Comparison of ENCODE assay signal across 20 cellular contexts in the genomic region with DNA sequence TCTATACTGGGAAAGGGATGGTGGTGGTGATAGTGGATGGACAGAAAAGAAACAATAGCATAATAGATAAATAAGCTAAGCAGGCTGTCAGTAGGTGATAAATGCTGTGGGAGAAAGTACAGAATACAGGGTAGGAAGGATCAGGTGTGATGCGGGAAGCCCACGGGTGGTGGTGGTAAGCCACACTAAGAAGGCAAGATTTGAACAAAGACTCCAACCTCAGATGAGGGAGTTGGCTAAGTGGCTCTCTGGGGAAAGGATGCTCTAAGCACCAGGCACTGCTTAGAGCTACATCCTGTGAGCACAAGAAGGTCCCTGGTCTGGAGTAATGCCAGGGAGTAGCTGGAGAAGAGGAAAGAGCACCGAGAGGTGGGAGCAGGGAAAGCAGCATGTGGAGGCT.
DNase-seq lines count a peak whose midpoint lies in the region; ATAC-seq lines count a peak whose summit lies in the region.
"Had no signal": no experiment of that assay in that cellular context is flagged by ENCODE, and none has a peak within 500 bp of the region (broad histone marks: within the 10 kb centered on the region; RNA-seq: fewer than 3 reads in every experiment).

No MANE protein-coding gene starts in this region.

- H3K27ac ChIP-seq in naive thymus-derived CD4-positive, alpha-beta T cell (ENCODE audit: low read depth, low read length): no peak overlapping the region
- H3K27ac ChIP-seq: colonic mucosa, neutrophil had no signal

- no peaks in the 10 kb centered on the region for H3K9me3 ChIP-seq in naive thymus-derived CD4-positive, alpha-beta T cell (ENCODE audit: control insufficient read depth in 2 of 3, low read length in 3 of 3)
- H3K9me3 ChIP-seq: colonic mucosa, neutrophil had no signal

- peaks cover 39% of the 10 kb centered on the region for H3K4me1 Mint-ChIP-seq in activated CD4-positive, alpha-beta T cell treated with anti-CD3 and anti-CD28 coated beads, Interleukin-2, amount 10 ng/mL, durations not matched to agents 24 days and 14 days
- peaks cover 43% of the 10 kb centered on the region for H3K4me1 Mint-ChIP-seq in activated CD4-positive, alpha-beta memory T cell treated with anti-CD3 and anti-CD28 coated beads for 36 hours (ENCODE audit: low read depth)
- peaks cover 33 to 61% (median 50%) of the 10 kb centered on the region in 7 donors for H3K4me1 Mint-ChIP-seq in naive thymus-derived CD4-positive, alpha-beta T cell

- no peaks in the 10 kb centered on the region for H3K27me3 Mint-ChIP-seq in activated CD4-positive, alpha-beta T cell treated with anti-CD3 and anti-CD28 coated beads, Interleukin-2, amount 10 ng/mL, durations not matched to agents 24 days and 14 days
- H3K27me3 Mint-ChIP-seq in activated CD4-positive, alpha-beta memory T cell treated with anti-CD3 and anti-CD28 coated beads for 36 hours: no peaks in the 10 kb centered on the region
- no peaks in the 10 kb centered on the region for H3K27me3 Mint-ChIP-seq in naive thymus-derived CD4-positive, alpha-beta T cell
- H3K27me3 Mint-ChIP-seq: stimulated activated naive B cell treated with anti-CD40 and anti-IgM and Interleukin-4, amounts not matched to agents 10 μg/mL and 1 μg/mL and 100 μg/mL, for 72 hours; type B pancreatic cell had no signal

- H3K27ac Mint-ChIP-seq in activated CD4-positive, alpha-beta T cell treated with anti-CD3 and anti-CD28 coated beads, Interleukin-2, amount 10 ng/mL, durations not matched to agents 24 days and 14 days: peak overlapping the region; percentile 46
- H3K27ac Mint-ChIP-seq in activated CD4-positive, alpha-beta memory T cell treated with anti-CD3 and anti-CD28 coated beads for 36 hours: peak overlapping the region; percentile 15
- H3K27ac Mint-ChIP-seq in naive thymus-derived CD4-positive, alpha-beta T cell: peak overlapping the region in 8 of 9 donors; percentile 16 to 98 (median 58)
- H3K27ac Mint-ChIP-seq: stimulated activated naive B cell treated with anti-CD40 and anti-IgM and Interleukin-4, amounts not matched to agents 10 μg/mL and 1 μg/mL and 100 μg/mL, for 72 hours; type B pancreatic cell had no signal

- H3K9me3 Mint-ChIP-seq in activated CD4-positive, alpha-beta T cell treated with anti-CD3 and anti-CD28 coated beads, Interleukin-2, amount 10 ng/mL, durations not matched to agents 24 days and 14 days: peaks cover 4% of the 10 kb centered on the region
- no peaks in the 10 kb centered on the region for H3K9me3 Mint-ChIP-seq in activated CD4-positive, alpha-beta memory T cell treated with anti-CD3 and anti-CD28 coated beads for 36 hours
- H3K9me3 Mint-ChIP-seq in naive thymus-derived CD4-positive, alpha-beta T cell: peaks cover 0 to 7% (median 0%) of the 10 kb centered on the region in 11 donors
- H3K9me3 Mint-ChIP-seq: stimulated activated naive B cell treated with anti-CD40 and anti-IgM and Interleukin-4, amounts not matched to agents 10 μg/mL and 1 μg/mL and 100 μg/mL, for 72 hours; type B pancreatic cell had no signal

- no peak overlapping the region for H3K4me3 ChIP-seq in naive thymus-derived CD4-positive, alpha-beta T cell (ENCODE audit: low read length)
- H3K4me3 ChIP-seq: colonic mucosa had no signal

- H3K27me3 ChIP-seq in naive thymus-derived CD4-positive, alpha-beta T cell (ENCODE audit: control insufficient read depth in 2 of 2, insufficient read depth in 2 of 2, low read length in 2 of 2): no peaks in the 10 kb centered on the region
- H3K27me3 ChIP-seq: colonic mucosa, neutrophil had no signal

- ATAC-seq in naive thymus-derived CD4-positive, alpha-beta T cell: no peak
- ATAC-seq: left colon; right cardiac atrium; stimulated activated naive B cell treated with anti-CD40 and anti-IgM and Interleukin-4, amounts not matched to agents 10 μg/mL and 1 μg/mL and 100 μg/mL, for 72 hours had no signal

- peak; percentile 68 for DNase-seq in activated CD4-positive, alpha-beta T cell treated with anti-CD3 and anti-CD28 coated beads, Interleukin-2, amount 10 ng/mL, durations not matched to agents 24 days and 14 days
- DNase-seq in activated CD4-positive, alpha-beta T cell treated with anti-CD3 and anti-CD28 coated beads, Interleukin-2, amount 50 U/mL, for 1 hour: no peak
- DNase-seq in EH (ENCODE audit: low read depth) (peak; percentile 24), NCI-H1694 (lab: John Stamatoyannopoulos, UW) (no peak), hypothalamus (lab: John Stamatoyannopoulos, UW) (no peak), inferior parietal cortex (ENCODE audit: extremely low spot score) (no peak)
- peak; percentile 42 for DNase-seq in activated CD4-positive, alpha-beta memory T cell treated with anti-CD3 and anti-CD28 coated beads for 36 hours
- peak in 2 of 9 donors; percentile 9 to 20 for DNase-seq in naive thymus-derived CD4-positive, alpha-beta T cell
- DNase-seq: ACHN; activated gamma-delta T cell; colonic mucosa; DND-41; left colon; midbrain; NCI-H1436; NCI-H226; right cardiac atrium; stimulated activated naive B cell treated with anti-CD40 and anti-IgM and Interleukin-4, amounts not matched to agents 10 μg/mL and 1 μg/mL and 100 μg/mL, for 72 hours had no signal

- CTCF ChIA-PET in activated CD4-positive, alpha-beta memory T cell treated with anti-CD3 and anti-CD28 coated beads for 36 hours (lab: Charles Lee): interaction anchor here (0.7 to 1.2 kb wide), 2 partner anchors 36 to 226 kb away, joined by 3 to 6 read pairs; no protein-coding TSS in a partner anchor
- CTCF ChIA-PET in naive thymus-derived CD4-positive, alpha-beta T cell (lab: Charles Lee): interaction anchor here (0.6 to 3.2 kb wide), 4 partner anchors 27 to 1831 kb away, joined by 3 to 23 read pairs (median 4); no protein-coding TSS in a partner anchor

- no peaks in the 10 kb centered on the region for H3K36me3 ChIP-seq in naive thymus-derived CD4-positive, alpha-beta T cell (ENCODE audit: control insufficient read depth in 2 of 3, insufficient read depth in 3 of 3, low read length in 3 of 3)
- H3K36me3 ChIP-seq: colonic mucosa, neutrophil had no signal

- POLR2A ChIA-PET in activated CD4-positive, alpha-beta memory T cell treated with anti-CD3 and anti-CD28 coated beads for 36 hours (lab: Charles Lee): interaction anchor here (1.0 to 1.4 kb wide), 2 partner anchors 147 to 152 kb away, joined by 3 to 4 read pairs; a partner anchor contains a TSS
- POLR2A ChIA-PET in naive thymus-derived CD4-positive, alpha-beta T cell (lab: Charles Lee): interaction anchor here (1.1 to 2.1 kb wide), 2 partner anchors 147 to 152 kb away, joined by 3 to 7 read pairs; a partner anchor contains a TSS

- intact Hi-C loops in activated CD4-positive, alpha-beta T cell treated with anti-CD3 and anti-CD28 coated beads, Interleukin-2, amount 10 ng/mL, durations not matched to agents 24 days and 14 days (cut with micrococcal nuclease): loop anchor here (10.0 kb wide), 3 partner anchors 741 to 1219 kb away; a partner anchor contains a TSS
- intact Hi-C loops in activated CD4-positive, alpha-beta memory T cell treated with anti-CD3 and anti-CD28 coated beads for 36 hours (cut with micrococcal nuclease): loop anchor here (10.0 kb wide), 1 partner anchor 1391 kb away; a partner anchor contains a TSS
- intact Hi-C loops in naive thymus-derived CD4-positive, alpha-beta T cell (cut with micrococcal nuclease): loop anchor here (10.0 kb wide), 3 partner anchors 1199 to 1799 kb away; a partner anchor contains a TSS

- no peaks in the 10 kb centered on the region for H3K36me3 Mint-ChIP-seq in activated CD4-positive, alpha-beta T cell treated with anti-CD3 and anti-CD28 coated beads, Interleukin-2, amount 10 ng/mL, durations not matched to agents 24 days and 14 days (ENCODE audit: low read depth)
- no peaks in the 10 kb centered on the region for H3K36me3 Mint-ChIP-seq in activated CD4-positive, alpha-beta memory T cell treated with anti-CD3 and anti-CD28 coated beads for 36 hours
- H3K36me3 Mint-ChIP-seq in naive thymus-derived CD4-positive, alpha-beta T cell: peaks cover 0 to 10% (median 0%) of the 10 kb centered on the region in 5 donors
- H3K36me3 Mint-ChIP-seq: stimulated activated naive B cell treated with anti-CD40 and anti-IgM and Interleukin-4, amounts not matched to agents 10 μg/mL and 1 μg/mL and 100 μg/mL, for 72 hours; type B pancreatic cell had no signal

- H3K4me1 ChIP-seq in naive thymus-derived CD4-positive, alpha-beta T cell (ENCODE audit: control insufficient read depth in 2 of 2, insufficient read depth in 2 of 2, low read length in 2 of 2): peaks cover 17 to 34% of the 10 kb centered on the region in 2 donors
- H3K4me1 ChIP-seq: colonic mucosa had no signal

- no peak overlapping the region for H3K4me3 Mint-ChIP-seq in activated CD4-positive, alpha-beta T cell treated with anti-CD3 and anti-CD28 coated beads, Interleukin-2, amount 10 ng/mL, durations not matched to agents 24 days and 14 days
- no peak overlapping the region for H3K4me3 Mint-ChIP-seq in activated CD4-positive, alpha-beta memory T cell treated with anti-CD3 and anti-CD28 coated beads for 36 hours
- H3K4me3 Mint-ChIP-seq in naive thymus-derived CD4-positive, alpha-beta T cell: peak overlapping the region in 3 of 10 donors; percentile 6 to 25 (median 8)
- H3K4me3 Mint-ChIP-seq: stimulated activated naive B cell treated with anti-CD40 and anti-IgM and Interleukin-4, amounts not matched to agents 10 μg/mL and 1 μg/mL and 100 μg/mL, for 72 hours; type B pancreatic cell had no signal

Comparison
In these comparisons a context has a peak if more than half of its experiments do, and no peak if none do; other contexts are left out.
1. DNase-seq: peak in activated CD4-positive, alpha-beta T cell treated with anti-CD3 and anti-CD28 coated beads, Interleukin-2, amount 10 ng/mL, durations not matched to agents 24 days and 14 days (single experiment), EH (single experiment) and activated CD4-positive, alpha-beta memory T cell treated with anti-CD3 and anti-CD28 coated beads for 36 hours (single experiment); none in activated CD4-positive, alpha-beta T cell treated with anti-CD3 and anti-CD28 coated beads, Interleukin-2, amount 50 U/mL, for 1 hour (single experiment), NCI-H1694 (single experiment), hypothalamus (0 of 51) and inferior parietal cortex (single experiment).
2. Peak in every context shown above with its lines, with median percentiles within 50 percentile points of each other: H3K27ac Mint-ChIP-seq.